16 cellular contexts compared by ENCODE assay signal in the genomic region with DNA sequence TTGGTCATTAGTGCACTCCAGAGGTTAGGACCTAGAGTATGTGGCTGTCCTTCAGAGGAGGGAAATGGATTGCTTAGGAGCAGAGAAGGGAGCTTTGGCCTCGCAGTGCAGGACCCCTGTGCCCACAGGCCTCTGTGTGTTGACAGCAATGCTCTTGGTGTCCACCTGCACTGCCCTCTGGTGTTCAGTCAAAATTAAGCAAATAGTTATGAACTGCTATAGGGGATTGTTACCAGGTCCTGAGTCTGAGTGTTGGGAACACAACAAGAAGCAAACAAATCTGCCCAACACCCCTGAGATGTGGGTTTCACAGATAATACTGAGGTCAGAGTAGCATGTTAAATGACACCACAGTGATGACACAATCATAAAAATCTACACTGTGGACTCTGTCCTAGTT. TPM values are rescaled to one million over a fixed set of nuclear protein-coding genes. Genes with fewer than 3 reads are reported as not detected.
A peak's percentile ranks its signal among the peaks of the same experiment; 100 is the strongest.
DNase-seq lines count a peak whose midpoint lies in the region; ATAC-seq, FAIRE-seq and TF ChIP-seq lines count a peak whose summit lies in the region.
"Not testable (repeated sequence)": the region's sequence is repeated elsewhere in the genome, so short reads cannot be mapped to it uniquely, and the experiment has no call there.
"Had no signal": no experiment of that assay in that cellular context is flagged by ENCODE, and none has a peak within 500 bp of the region (broad histone marks: within the 10 kb centered on the region; RNA-seq: fewer than 3 reads in every experiment).

No MANE protein-coding gene starts in this region.

- RAD21 ChIA-PET in HCT116 (lab: Charles Lee; ENCODE audit: low non-redundant PET in 1 of 2, low total read pairs in 2 of 2, uncharacterized antibody in 2 of 2, unreplicated experiment in 2 of 2), result not testable (repeated sequence)

- not testable (repeated sequence) for H3K4me3 ChIP-seq in HCT116 (replicated peaks in 1 of 2; ENCODE audit: low read depth in 1 of 2, low read length in 2 of 2); gastroesophageal sphincter; right lobe of liver

- CTCF ChIA-PET in HCT116 (lab: Charles Lee), result not testable (repeated sequence)

- H2AFZ ChIP-seq in HCT116 (ENCODE audit: low read depth, low read length, poor library complexity, severe bottlenecking), result peak overlapping the region; percentile 93

- not testable (repeated sequence) for H3K36me3 ChIP-seq in HCT116 (ENCODE audit: control insufficient read depth in 1 of 2, insufficient read depth in 2 of 2, low read length in 2 of 2); gastroesophageal sphincter; right lobe of liver

- not testable (repeated sequence) for H4K20me1 ChIP-seq in HCT116 (ENCODE audit: insufficient read depth)

- POLR2A ChIA-PET in HCT116 (lab: Charles Lee), result not testable (repeated sequence)

- not testable (repeated sequence) for ATAC-seq in HCT116, gastroesophageal sphincter, right lobe of liver

- H3K27ac ChIP-seq in HCT116 (ENCODE audit: low read depth, low read length); gastroesophageal sphincter; right lobe of liver: not testable (repeated sequence)

- not testable (repeated sequence) for H3K79me2 ChIP-seq in HCT116 (ENCODE audit: insufficient read depth, low read length)

- not testable (repeated sequence) for TF ChIP-seq EP300 in gastroesophageal sphincter (IDR thresholded peaks at IDR 0.05)

- BruUV-seq in HCT116 (replicated peaks; lab: Mats Ljungman, UMichigan), result not testable (repeated sequence)

- H3K9ac ChIP-seq in HCT116 (ENCODE audit: low read length), result not testable (repeated sequence)

- peak; percentile 16 for TF ChIP-seq CTCF in D721Med (IDR thresholded peaks at IDR 0.05; ENCODE audit: insufficient read depth, missing control alignments)
- peak; percentile 29 to 53 (median 45); a peak in 5 of 6 replicates for TF ChIP-seq CTCF in HCT116 (IDR thresholded peaks at IDR 0.05 in 2 of 3, conservative IDR thresholded peaks at IDR 0.05 in 1 of 3; ENCODE audit: borderline replicate concordance in 1 of 3, insufficient read depth in 1 of 3, low read depth in 2 of 3, low read length in 2 of 3)
- TF ChIP-seq CTCF in gastroesophageal sphincter (IDR thresholded peaks at IDR 0.05), result peak; percentile 13 to 59 (median 24)
- TF ChIP-seq CTCF in right lobe of liver (IDR thresholded peaks at IDR 0.05), result peak in 3 of 4 donors; percentile 3 to 15 (median 8)

- H3K9me2 ChIP-seq in HCT116 (ENCODE audit: insufficient read depth), result not testable (repeated sequence)

- peak; percentile 52 for TF ChIP-seq RAD21 in HCT116 (IDR thresholded peaks at IDR 0.05; ENCODE audit: low read depth)

- TF ChIP-seq POLR2A in HCT116 (IDR thresholded peaks at IDR 0.05; ENCODE audit: borderline replicate concordance, extremely low read depth, insufficient read depth, insufficient read length); gastroesophageal sphincter (IDR thresholded peaks at IDR 0.05); right lobe of liver (IDR thresholded peaks at IDR 0.05): not testable (repeated sequence)

- not testable (repeated sequence) for H3K27me3 ChIP-seq in HCT116 (ENCODE audit: insufficient read depth, low read length); gastroesophageal sphincter; right lobe of liver

- not testable (repeated sequence) for FAIRE-seq in D721Med (lab: Jason Lieb, UNC)

- no CpG with 5 or more reads among the region's 1 CpG for WGBS in gastroesophageal sphincter (ENCODE audit: low coverage in 1 of 2), 2 donors
- WGBS in right lobe of liver (ENCODE audit: insufficient coverage, low coverage, low lambda C conversion rate, missing lambda C conversion rate), result no CpG with 5 or more reads among the region's 1 CpG

- intact Hi-C loops in HCT116 (cut with micrococcal nuclease); right lobe of liver (cut with DNase I): not testable (repeated sequence)

- not testable (repeated sequence) for H3K4me1 ChIP-seq in HCT116 (ENCODE audit: control insufficient read depth in 1 of 2, insufficient read depth in 2 of 2, low read length in 2 of 2); gastroesophageal sphincter; right lobe of liver

- in situ Hi-C loops in SK-MEL-5 (cut with HindIII; ENCODE audit: low pct_unique_long_range_greater_than_20kb, low sequenced_read_pairs), result not testable (repeated sequence)

- not testable (repeated sequence) for DNase-seq in D721Med (ENCODE audit: insufficient read length, low spot score); right lobe of liver
- DNase-seq in HCT116 (ENCODE audit: low read depth, low spot score) (peak; percentile 53), NCI-H146 (lab: John Stamatoyannopoulos, UW) (peak; percentile 30), SK-MEL-5 (ENCODE audit: low read depth, low spot score) (peak; percentile 52), cerebellar cortex (ENCODE audit: low spot score) (peak; percentile 0), pulmonary artery endothelial cell (ENCODE audit: low read depth, low spot score) (peak; percentile 1)

- not testable (repeated sequence) for H3K9me3 ChIP-seq in HCT116 (ENCODE audit: control insufficient read depth in 1 of 2, insufficient read depth in 1 of 2, low read depth in 1 of 2, low read length in 2 of 2); gastroesophageal sphincter; right lobe of liver

- H3K4me2 ChIP-seq in HCT116 (ENCODE audit: low read length), result not testable (repeated sequence)

RNA-seq across cellular contexts. Expression of a gene that starts 23.2 kb away (rescaled TPM):
- total RNA-seq in HCT116 (2021; ENCODE audit: unreplicated experiment), result not detected
- not detected in 2 replicates for polyA plus RNA-seq in HCT116 (2012)
- 0.03 TPM in 1 of 2 replicates, not detected in the other for total RNA-seq in SK-MEL-5 (2014; rRNA removed; shearing (Covaris generic))
- polyA plus RNA-seq in SK-MEL-5 (2015; cell fraction: cytosol; rRNA removed), result 0.02 and 0.15 TPM in 2 replicates
- polyA plus RNA-seq in SK-MEL-5 (2015; cell fraction: nucleus; rRNA removed), result 0.04 and 0.09 TPM in 2 replicates
- total RNA-seq in gastroesophageal sphincter, result not detected
- not detected for total RNA-seq in right lobe of liver
- total RNA-seq in pulmonary artery endothelial cell, result not detected in 2 replicates
- total RNA-seq: activated CD4-positive, alpha-beta T cell treated with anti-CD3 and anti-CD28 coated beads for 36 hours; activated naive CD8-positive, alpha-beta T cell treated with anti-CD3 and anti-CD28 coated beads for 36 hours; cardiac septum; IMR-90; left ventricle myocardium superior; Peyer's patch; posterior vena cava; vagina had no signal
- polyA plus RNA-seq: IMR-90 had no signal

RNA-seq across cellular contexts. Expression of a gene that starts 31.1 kb away (rescaled TPM):
- total RNA-seq in HCT116 (2021; ENCODE audit: unreplicated experiment) (24.3 TPM), gastroesophageal sphincter (100 to 1,000 TPM in 2 of 4 donors, 10 to 100 TPM in 2; 42.7 to 124 (median 85.3) TPM), right lobe of liver (10 to 100 TPM in 1 of 6 experiments, 1 to 10 TPM in 5; 1.9 to 10.2 (median 8.0) TPM), pulmonary artery endothelial cell (51.9 and 202 TPM in 2 replicates)
- 11.4 and 13.7 TPM in 2 replicates for polyA plus RNA-seq in HCT116 (2012)
- 9.0 and 9.2 TPM in 2 replicates for total RNA-seq in SK-MEL-5 (2014; rRNA removed; shearing (Covaris generic))
- 6.7 and 11.4 TPM in 2 replicates for polyA plus RNA-seq in SK-MEL-5 (2015; cell fraction: cytosol; rRNA removed)
- 46.5 and 69.0 TPM in 2 replicates for polyA plus RNA-seq in SK-MEL-5 (2015; cell fraction: nucleus; rRNA removed)
- total RNA-seq: activated CD4-positive, alpha-beta T cell treated with anti-CD3 and anti-CD28 coated beads for 36 hours; activated naive CD8-positive, alpha-beta T cell treated with anti-CD3 and anti-CD28 coated beads for 36 hours had no signal
